ENCODE assay signal across 1 cellular context in the genomic region with DNA sequence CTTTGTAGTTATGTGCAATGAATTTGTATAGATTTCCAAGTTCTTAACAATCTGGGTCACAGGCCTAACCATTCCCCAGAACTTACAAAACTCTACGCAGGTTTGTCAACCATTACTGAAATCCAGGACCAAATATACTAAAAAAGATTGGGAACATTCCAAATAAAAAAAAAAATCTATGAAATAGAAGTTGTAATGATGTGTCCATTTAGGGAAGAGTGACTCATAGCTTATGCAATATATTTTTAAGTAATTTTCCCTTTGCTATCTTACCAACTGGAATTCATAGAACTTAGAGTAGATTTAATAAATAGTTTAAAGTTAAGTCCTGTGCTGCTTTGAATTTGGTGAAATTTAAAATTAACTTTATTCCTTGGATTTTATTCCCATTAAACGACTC.
TF ChIP-seq lines count a peak whose summit lies in the region.

No MANE protein-coding gene starts in this region.

TF ChIP-seq in IMR-90, 13 proteins besides CTCF, POLR2A, EP300 and RAD21:
- TF ChIP-seq CEBPB (IDR thresholded peaks at IDR 0.05; ENCODE audit: low read depth, low read length) (peak; percentile 83), FOS (IDR thresholded peaks at IDR 0.05; ENCODE audit: low read depth, low read length) (peak; percentile 64; the same call in 1 of the 2 replicates)
- TF ChIP-seq, protein P1, sequence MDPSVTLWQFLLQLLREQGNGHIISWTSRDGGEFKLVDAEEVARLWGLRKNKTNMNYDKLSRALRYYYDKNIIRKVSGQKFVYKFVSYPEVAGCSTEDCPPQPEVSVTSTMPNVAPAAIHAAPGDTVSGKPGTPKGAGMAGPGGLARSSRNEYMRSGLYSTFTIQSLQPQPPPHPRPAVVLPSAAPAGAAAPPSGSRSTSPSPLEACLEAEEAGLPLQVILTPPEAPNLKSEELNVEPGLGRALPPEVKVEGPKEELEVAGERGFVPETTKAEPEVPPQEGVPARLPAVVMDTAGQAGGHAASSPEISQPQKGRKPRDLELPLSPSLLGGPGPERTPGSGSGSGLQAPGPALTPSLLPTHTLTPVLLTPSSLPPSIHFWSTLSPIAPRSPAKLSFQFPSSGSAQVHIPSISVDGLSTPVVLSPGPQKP (IDR thresholded peaks at IDR 0.05; ENCODE audit: borderline replicate concordance, low read depth, low read length): no peak
